ENCODE assay signal across 1 cellular context in genomic region chr5:125487231-125487630, GRCh38.
TF ChIP-seq lines count a peak whose summit lies in the region.

No MANE protein-coding gene starts in this region.

TF ChIP-seq in WTC11, 78 proteins besides CTCF, POLR2A, EP300 and RAD21 (continued from another document):
- TF ChIP-seq CREM (CRISPR knock-in tag; IDR thresholded peaks at IDR 0.05): no peak
- no peak for TF ChIP-seq NR2C2 (CRISPR knock-in tag; IDR thresholded peaks at IDR 0.05)
- TF ChIP-seq PRRX2 (CRISPR knock-in tag; IDR thresholded peaks at IDR 0.05): no peak
- TF ChIP-seq SP1 (CRISPR knock-in tag; conservative IDR thresholded peaks at IDR 0.05): no peak
- TF ChIP-seq ELF4 (CRISPR knock-in tag; IDR thresholded peaks at IDR 0.05; ENCODE audit: low read depth): no peak
- no peak for TF ChIP-seq EMX1 (CRISPR knock-in tag; IDR thresholded peaks at IDR 0.05)
- no peak for TF ChIP-seq MAX (CRISPR knock-in tag; IDR thresholded peaks at IDR 0.05)
- no peak for TF ChIP-seq FOXJ3 (CRISPR knock-in tag; IDR thresholded peaks at IDR 0.05; ENCODE audit: borderline replicate concordance)
- TF ChIP-seq TEAD1 (CRISPR knock-in tag; IDR thresholded peaks at IDR 0.05): no peak
- no peak for TF ChIP-seq RELA (CRISPR knock-in tag; IDR thresholded peaks at IDR 0.05; ENCODE audit: borderline replicate concordance)
- no peak for TF ChIP-seq MYBL2 (CRISPR knock-in tag; IDR thresholded peaks at IDR 0.05)
